In the genomic region with DNA sequence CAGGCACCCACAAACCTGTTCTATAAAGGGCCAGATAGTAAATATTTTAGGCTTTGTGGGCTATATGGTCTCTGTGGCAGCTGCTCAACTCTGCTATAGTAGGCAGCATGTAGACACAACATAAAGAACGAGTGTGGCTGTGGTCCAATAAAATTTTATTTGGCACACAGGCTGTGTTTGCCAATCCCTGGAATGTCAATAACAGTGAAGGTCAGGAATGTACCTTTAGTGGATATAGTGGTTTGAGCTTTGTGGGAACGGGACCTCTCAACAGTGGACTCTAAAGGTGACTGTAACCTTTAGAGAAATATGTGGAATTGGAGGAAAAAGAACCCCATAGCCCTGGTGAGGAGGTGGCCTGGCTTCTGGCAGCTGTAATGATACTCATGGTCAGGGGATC, we compare ENCODE assay signal across 23 cellular contexts.
DNase-seq lines count a peak whose midpoint lies in the region; ATAC-seq and TF ChIP-seq lines count a peak whose summit lies in the region.
"Had no signal": no experiment of that assay in that cellular context is flagged by ENCODE, and none has a peak within 500 bp of the region (broad histone marks: within the 10 kb centered on the region; RNA-seq: fewer than 3 reads in every experiment).

No MANE protein-coding gene starts in this region.

- TF ChIP-seq RAD21 in liver (IDR thresholded peaks at IDR 0.05): no peak

- peak; percentile 8 for DNase-seq in NCI-H345 (lab: John Stamatoyannopoulos, UW)
- DNase-seq in NCI-H345 treated with DMSO at 0.1 percent for 48 hours (lab: John Stamatoyannopoulos, UW; ENCODE audit: unreplicated experiment): no peak
- DNase-seq in SHP77 (lab: John Stamatoyannopoulos, UW): peak; percentile 63 to 72
- peak in 1 of 2 donors; percentile 56 for DNase-seq in upper lobe of left lung
- DNase-seq in stimulated activated CD4-positive, alpha-beta T cell treated with anti-CD3 and anti-CD28 coated beads, Interleukin-12 subunit alpha, Interleukin-12 subunit beta, amount 100 ng/mL, for 4 hours: no peak
- DNase-seq: 8988T; activated CD8-positive, alpha-beta memory T cell treated with anti-CD3 and anti-CD28 coated beads for 24 hours; activated naive CD4-positive, alpha-beta T cell; activated T-cell treated with anti-CD3 and anti-CD28 coated beads, Interleukin-2, amount 50 U/mL, for 4 hours; COR-L47; GOT3; kidney glomerular epithelial cell; NCI-H1092 treated with DMSO at 0.1 percent for 48 hours; NCI-H510A treated with DMSO at 0.1 percent for 48 hours; stimulated activated CD4-positive, alpha-beta T cell treated with anti-CD3 and anti-CD28 coated beads, Interleukin-1b, Interleukin-23, amount 100 ng/mL, for 48 hours had no signal

- H3K4me3 ChIP-seq in liver (ENCODE audit: low read depth in 1 of 3, low read length in 3 of 3): no peak overlapping the region
- H3K4me3 ChIP-seq in upper lobe of left lung: no peak overlapping the region
- H3K4me3 ChIP-seq: adrenal gland, breast epithelium, coronary artery, testis had no signal

- H3K27me3 ChIP-seq in liver (ENCODE audit: control insufficient read depth in 4 of 4, insufficient read depth in 4 of 4, low read length in 3 of 4) (no peaks in the 10 kb centered on the region), upper lobe of left lung (no peaks in the 10 kb centered on the region)
- H3K27me3 ChIP-seq: adrenal gland, breast epithelium, testis had no signal

- no peaks in the 10 kb centered on the region for H3K36me3 ChIP-seq in liver (ENCODE audit: control insufficient read depth in 4 of 4, insufficient read depth in 3 of 4, low read depth in 1 of 4, low read length in 3 of 4)
- no peaks in the 10 kb centered on the region for H3K36me3 ChIP-seq in upper lobe of left lung
- H3K36me3 ChIP-seq: adrenal gland, breast epithelium had no signal

- no peak for TF ChIP-seq POLR2A in upper lobe of left lung (IDR thresholded peaks at IDR 0.05)

- TF ChIP-seq CTCF in liver (IDR thresholded peaks at IDR 0.05; ENCODE audit: low read depth, low read length, missing input control): no peak
- TF ChIP-seq CTCF in upper lobe of left lung (IDR thresholded peaks at IDR 0.05): no peak

- H3K4me1 ChIP-seq in liver (ENCODE audit: control insufficient read depth in 4 of 4, insufficient read depth in 4 of 4, low read length in 3 of 4) (peaks cover 1 to 6% (median 2%) of the 10 kb centered on the region in 4 donors), upper lobe of left lung (peaks cover 15 to 33% (median 19%) of the 10 kb centered on the region in 4 donors)
- H3K4me1 ChIP-seq: breast epithelium had no signal

- WGBS in liver: 33% methylated on average over 2 of the region's 2 CpGs
- 64 to 67% methylated on average over 2 of the region's 2 CpGs for WGBS in upper lobe of left lung, 2 donors

- H3K9me3 ChIP-seq in liver (ENCODE audit: control insufficient read depth in 4 of 4, low read length in 3 of 4) (no peaks in the 10 kb centered on the region), upper lobe of left lung (no peaks in the 10 kb centered on the region)
- H3K9me3 ChIP-seq: adrenal gland, breast epithelium, testis had no signal

- ATAC-seq in upper lobe of left lung (ENCODE audit: low FRiP score in 2 of 2) (peak in 1 of 2 donors; percentile 80), HG03432 (IDR thresholded peaks at IDR 0.05; ENCODE audit: unreplicated experiment) (no peak), HG02938 (IDR thresholded peaks at IDR 0.05; ENCODE audit: unreplicated experiment) (no peak)
- ATAC-seq: activated T-cell treated with anti-CD3 and anti-CD28 coated beads, Interleukin-2, amount 50 U/mL, for 4 hours; stimulated activated effector memory CD8-positive, alpha-beta T cell treated with anti-CD3 and anti-CD28 coated beads, Interleukin-12 subunit alpha, Interleukin-12 subunit beta, amount 100 ng/mL, for 72 hours had no signal

- H3K27ac ChIP-seq in liver (ENCODE audit: low read depth in 1 of 2, low read length in 2 of 2) (no peak overlapping the region), upper lobe of left lung (peak overlapping the region in 3 of 4 donors; percentile 69 to 76 (median 71))
- H3K27ac ChIP-seq: adrenal gland, breast epithelium, coronary artery, testis had no signal

- H3K9ac ChIP-seq in liver (ENCODE audit: low read depth in 1 of 2, low read length in 2 of 2): no peak overlapping the region

- TF ChIP-seq EP300 in upper lobe of left lung (IDR thresholded peaks at IDR 0.05): peak in 1 of 4 donors; percentile 32

TF ChIP-seq in liver, 16 proteins besides CTCF, POLR2A, EP300 and RAD21:
- TF ChIP-seq FOXA2 (IDR thresholded peaks at IDR 0.05): peak; percentile 76
- TF ChIP-seq FOXA1 (IDR thresholded peaks at IDR 0.05): peak; percentile 43
- TF ChIP-seq MAX (IDR thresholded peaks at IDR 0.05): no peak
- TF ChIP-seq NR2F2 (IDR thresholded peaks at IDR 0.05): no peak
- TF ChIP-seq HNF4A (conservative IDR thresholded peaks at IDR 0.05): peak in 1 of 2 donors; percentile 12

Comparison
In these comparisons a context has a peak if more than half of its experiments do, and no peak if none do; other contexts are left out.
1. DNase-seq: peak in NCI-H345 (single experiment) and SHP77 (2 of 2); none in NCI-H345 treated with DMSO at 0.1 percent for 48 hours (single experiment) and stimulated activated CD4-positive, alpha-beta T cell treated with anti-CD3 and anti-CD28 coated beads, Interleukin-12 subunit alpha, Interleukin-12 subunit beta, amount 100 ng/mL, for 4 hours (single experiment).
2. H3K27ac ChIP-seq: peak in upper lobe of left lung (3 of 4); none in liver (0 of 2).